ENCODE assay signal across 22 cellular contexts in the genomic region with DNA sequence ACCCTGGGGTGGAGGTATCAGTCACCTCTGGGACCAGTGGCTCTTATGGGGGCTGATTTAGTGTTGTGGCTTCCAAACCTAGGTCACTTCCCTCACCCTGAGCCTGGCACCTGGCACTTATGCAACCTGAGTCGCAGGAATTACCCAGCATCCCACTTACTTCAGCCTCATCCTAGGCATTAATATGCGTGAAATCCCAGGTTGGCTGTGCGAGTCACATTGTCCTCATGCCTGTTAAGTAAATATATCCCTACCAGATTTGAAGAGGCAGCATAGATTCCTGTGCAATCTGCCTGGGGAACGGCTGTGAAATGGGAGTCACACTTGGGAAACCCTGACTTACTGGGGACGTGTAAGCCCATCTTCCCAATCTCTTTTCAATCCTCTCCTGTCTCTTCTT. TPM values are rescaled to one million over a fixed set of nuclear protein-coding genes. Genes with fewer than 3 reads are reported as not detected.
DNase-seq lines count a peak whose midpoint lies in the region; ATAC-seq and TF ChIP-seq lines count a peak whose summit lies in the region.
"Had no signal": no experiment of that assay in that cellular context is flagged by ENCODE, and none has a peak within 500 bp of the region (broad histone marks: within the 10 kb centered on the region; RNA-seq: fewer than 3 reads in every experiment).

No MANE protein-coding gene starts in this region.

- no peak for ATAC-seq in HG02970 (IDR thresholded peaks at IDR 0.05; ENCODE audit: low FRiP score, unreplicated experiment)
- ATAC-seq: gastrocnemius medialis, upper lobe of right lung had no signal

- no peak overlapping the region for H3K27ac ChIP-seq in esophagus squamous epithelium
- H3K27ac ChIP-seq: cardiac muscle cell, dorsolateral prefrontal cortex, gastrocnemius medialis, HL-60, skin epidermis, upper lobe of right lung had no signal

- H3K27me3 ChIP-seq in esophagus squamous epithelium, result no peaks in the 10 kb centered on the region
- H3K27me3 ChIP-seq: dorsolateral prefrontal cortex, gastrocnemius medialis, upper lobe of right lung had no signal

- intact Hi-C loops in esophagus squamous epithelium (cut with DNase I), result no loop called here

- TF ChIP-seq POLR2A in esophagus squamous epithelium (IDR thresholded peaks at IDR 0.05), result no peak

- WGBS in esophagus squamous epithelium, 2 donors, result 73 to 76% methylated on average over 5 of the region's 5 CpGs

- TF ChIP-seq CTCF in esophagus squamous epithelium (IDR thresholded peaks at IDR 0.05) (no peak), GM20000 (IDR thresholded peaks at IDR 0.05; ENCODE audit: extremely low read depth, missing control alignments) (no peak)

- H3K9me3 ChIP-seq in esophagus squamous epithelium, result no peaks in the 10 kb centered on the region
- H3K9me3 ChIP-seq: Caco-2, gastrocnemius medialis, upper lobe of right lung had no signal

- no peak overlapping the region for H3K4me3 ChIP-seq in esophagus squamous epithelium
- H3K4me3 ChIP-seq: cardiac muscle cell, dorsolateral prefrontal cortex, gastrocnemius medialis, skin epidermis, upper lobe of right lung had no signal

- DNase-seq in NCI-H1417 (lab: John Stamatoyannopoulos, UW) (peak; percentile 54 to 83 (median 73)), NCI-H1417 treated with DMSO at 0.1 percent for 48 hours (lab: John Stamatoyannopoulos, UW) (no peak), NCI-H187 treated with DMSO at 0.1 percent for 48 hours (lab: John Stamatoyannopoulos, UW) (peak; percentile 32), NCI-H69 (lab: John Stamatoyannopoulos, UW) (peak; percentile 20), mesenteric fat pad (ENCODE audit: low spot score) (peak; percentile 55), esophagus squamous epithelium (lab: John Stamatoyannopoulos, UW) (no peak), GM20000 (ENCODE audit: low spot score) (no peak)
- DNase-seq: activated naive CD4-positive, alpha-beta T cell; amniotic stem cell; gastrocnemius medialis; GF-D8; NCI-H2081 treated with DMSO at 0.1 percent for 48 hours; nephron progenitor cell; Right ventricle myocardium superior; T-helper 1 cell; upper lobe of right lung had no signal

- no peaks in the 10 kb centered on the region for H3K4me1 ChIP-seq in esophagus squamous epithelium
- H3K4me1 ChIP-seq: Caco-2, gastrocnemius medialis, upper lobe of right lung had no signal

- H3K36me3 ChIP-seq in esophagus squamous epithelium, result no peaks in the 10 kb centered on the region
- H3K36me3 ChIP-seq: cardiac muscle cell, gastrocnemius medialis, upper lobe of right lung had no signal

RNA-seq across cellular contexts. Expression of gene AKNA, which starts 42.7 kb away (rescaled TPM):
- 44.9 TPM for total RNA-seq in mesenteric fat pad
- total RNA-seq in esophagus squamous epithelium, result 10 to 100 TPM in 1 of 4 donors, 1 to 10 TPM in 3; 6.1 to 25.0 (median 7.6) TPM

Comparison
In these comparisons a context has a peak if more than half of its experiments do, and no peak if none do; other contexts are left out.
1. DNase-seq: peak in NCI-H1417 (3 of 3), NCI-H187 treated with DMSO at 0.1 percent for 48 hours (single experiment), NCI-H69 (single experiment) and mesenteric fat pad (single experiment); none in NCI-H1417 treated with DMSO at 0.1 percent for 48 hours (single experiment), esophagus squamous epithelium (single experiment) and GM20000 (single experiment).